In the genomic region with DNA sequence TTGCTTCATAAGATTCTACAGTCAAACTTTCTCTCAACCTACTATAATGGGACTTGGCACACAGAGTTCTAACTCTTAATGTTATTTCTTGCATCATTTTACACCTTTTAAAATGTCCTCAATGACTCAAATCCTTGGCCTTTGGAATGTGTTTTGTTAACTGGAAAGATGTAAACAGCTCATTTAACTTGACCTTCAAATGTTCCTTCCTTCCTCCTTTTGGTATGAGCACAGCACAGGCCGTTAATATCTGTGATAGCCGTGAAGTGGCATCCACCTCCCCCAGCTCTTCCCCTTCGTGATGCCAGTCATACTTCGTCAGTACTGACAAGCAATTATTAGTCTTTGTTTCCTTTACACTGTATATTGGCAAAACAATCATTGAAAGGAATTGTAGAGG, we compare ENCODE assay signal across 13 cellular contexts.
A peak's percentile ranks its signal among the peaks of the same experiment; 100 is the strongest.
DNase-seq lines count a peak whose midpoint lies in the region; ATAC-seq and TF ChIP-seq lines count a peak whose summit lies in the region.
"Had no signal": no experiment of that assay in that cellular context is flagged by ENCODE, and none has a peak within 500 bp of the region (broad histone marks: within the 10 kb centered on the region; RNA-seq: fewer than 3 reads in every experiment).

No MANE protein-coding gene starts in this region.

- H3K4me1 ChIP-seq in tibial nerve, result peaks cover 0 to 6% (median 3%) of the 10 kb centered on the region in 4 donors

- H3K9me3 ChIP-seq in tibial nerve, result no peaks in the 10 kb centered on the region

- no peaks in the 10 kb centered on the region for H3K36me3 ChIP-seq in tibial nerve

- no peaks in the 10 kb centered on the region for H3K27me3 ChIP-seq in tibial nerve

- 76 to 78% methylated on average over 4 of the region's 4 CpGs for WGBS in tibial nerve, 2 donors

- ATAC-seq in omental fat pad (ENCODE audit: low FRiP score), result peak; percentile 86
- ATAC-seq: PC-3 had no signal

- TF ChIP-seq EP300 in tibial nerve (IDR thresholded peaks at IDR 0.05), result no peak

- H3K4me3 ChIP-seq in fibroblast of villous mesenchyme (ENCODE audit: low read depth, low read length), result no peak overlapping the region
- H3K4me3 ChIP-seq in tibial nerve, result no peak overlapping the region

- TF ChIP-seq CTCF in fibroblast of villous mesenchyme (IDR thresholded peaks at IDR 0.05; ENCODE audit: insufficient read depth, low read depth, low read length) (no peak), omental fat pad (IDR thresholded peaks at IDR 0.05) (no peak), tibial nerve (IDR thresholded peaks at IDR 0.05) (no peak), GM10266 (IDR thresholded peaks at IDR 0.05; ENCODE audit: control insufficient read depth, insufficient read depth, low read depth, missing control alignments) (no peak)

- peak overlapping the region in 1 of 4 donors; percentile 29 for H3K27ac ChIP-seq in tibial nerve

- TF ChIP-seq POLR2A in tibial nerve (IDR thresholded peaks at IDR 0.05), result no peak

- DNase-seq in EL (peak; percentile 78), UCSD-AML1 (lab: John Stamatoyannopoulos, UW; ENCODE audit: unreplicated experiment) (peak; percentile 20), fibroblast of villous mesenchyme (ENCODE audit: low read depth) (peak; percentile 81), omental fat pad (ENCODE audit: low spot score) (no peak), NCI-H2081 (lab: John Stamatoyannopoulos, UW) (no peak), tibial nerve (ENCODE audit: low spot score in 2 of 2) (no peak), NCI-H2107 (lab: John Stamatoyannopoulos, UW) (no peak), GM10266 (ENCODE audit: extremely low spot score) (no peak)
- DNase-seq: activated CD4-positive, alpha-beta memory T cell treated with anti-CD3 and anti-CD28 coated beads for 36 hours; activated gamma-delta T cell treated with Interleukin-2 at 50 U/mL for 16 hours; C1 segment of cervical spinal cord; PC-3; stimulated activated CD4-positive, alpha-beta T cell treated with anti-CD3 and anti-CD28 coated beads, Interleukin-4, amount 100 ng/mL, for 4 hours had no signal

Comparison
In these comparisons a context has a peak if more than half of its experiments do, and no peak if none do; other contexts are left out.
1. DNase-seq: peak in EL (single experiment), UCSD-AML1 (single experiment) and fibroblast of villous mesenchyme (single experiment); none in omental fat pad (single experiment), NCI-H2081 (0 of 2), tibial nerve (0 of 2), NCI-H2107 (single experiment) and GM10266 (single experiment).